In genomic region chr5:149320791-149321330, GRCh38 we compare ENCODE assay signal across 7 cellular contexts. TPM values are rescaled to one million over a fixed set of nuclear protein-coding genes. Genes with fewer than 3 reads are reported as not detected.
DNase-seq lines count a peak whose midpoint lies in the region; ATAC-seq and TF ChIP-seq lines count a peak whose summit lies in the region.

No MANE protein-coding gene starts in this region.

- peaks cover 27% of the 10 kb centered on the region for H3K4me1 ChIP-seq in mucosa of descending colon (ENCODE audit: low read depth)

- H3K27me3 Mint-ChIP-seq in activated naive CD8-positive, alpha-beta T cell treated with anti-CD3 and anti-CD28 coated beads, Interleukin-2, amount 50 U/mL, for 24 hours: no peaks in the 10 kb centered on the region

- H3K4me1 Mint-ChIP-seq in activated naive CD8-positive, alpha-beta T cell treated with anti-CD3 and anti-CD28 coated beads, Interleukin-2, amount 50 U/mL, for 24 hours: no peaks in the 10 kb centered on the region

- no peaks in the 10 kb centered on the region for H3K36me3 ChIP-seq in mucosa of descending colon (ENCODE audit: low read depth)

- peak; percentile 96 for ATAC-seq in mucosa of descending colon
- ATAC-seq in HG03439 (IDR thresholded peaks at IDR 0.05; ENCODE audit: unreplicated experiment): no peak
- no peak for ATAC-seq in HG03342 (IDR thresholded peaks at IDR 0.05; ENCODE audit: unreplicated experiment)
- ATAC-seq in activated naive CD8-positive, alpha-beta T cell treated with anti-CD3 and anti-CD28 coated beads, Interleukin-2, amount 50 U/mL, for 24 hours: no peak

- DNase-seq in HT1080 (ENCODE audit: low read depth) (peak; percentile 94), epithelial cell of proximal tubule (ENCODE audit: low read depth) (peak; percentile 84), mucosa of descending colon (peak; percentile 94 to 97 (median 94))
- no peak for DNase-seq in activated naive CD8-positive, alpha-beta T cell treated with anti-CD3 and anti-CD28 coated beads, Interleukin-2, amount 50 U/mL, for 24 hours

- intact Hi-C loops in mucosa of descending colon (cut with DNase I, micrococcal nuclease): no loop called here

- no peak overlapping the region for H3K4me3 Mint-ChIP-seq in activated naive CD8-positive, alpha-beta T cell treated with anti-CD3 and anti-CD28 coated beads, Interleukin-2, amount 50 U/mL, for 24 hours

- no peaks in the 10 kb centered on the region for H3K9me3 Mint-ChIP-seq in activated naive CD8-positive, alpha-beta T cell treated with anti-CD3 and anti-CD28 coated beads, Interleukin-2, amount 50 U/mL, for 24 hours

- H3K27ac Mint-ChIP-seq in activated naive CD8-positive, alpha-beta T cell treated with anti-CD3 and anti-CD28 coated beads, Interleukin-2, amount 50 U/mL, for 24 hours: no peak overlapping the region

- H3K9me3 ChIP-seq in mucosa of descending colon: no peaks in the 10 kb centered on the region

- no peak overlapping the region for H3K4me3 ChIP-seq in epithelial cell of proximal tubule (ENCODE audit: low read depth, low read length)
- H3K4me3 ChIP-seq in mucosa of descending colon: no peak overlapping the region

- H3K36me3 Mint-ChIP-seq in activated naive CD8-positive, alpha-beta T cell treated with anti-CD3 and anti-CD28 coated beads, Interleukin-2, amount 50 U/mL, for 24 hours (ENCODE audit: low read depth): no peaks in the 10 kb centered on the region

- no peak for TF ChIP-seq CTCF in epithelial cell of proximal tubule (conservative IDR thresholded peaks at IDR 0.05; ENCODE audit: low read depth, low read length)
- no peak for TF ChIP-seq CTCF in mucosa of descending colon (IDR thresholded peaks at IDR 0.05)

TF ChIP-seq in PFSK-1, 5 proteins besides CTCF, POLR2A, EP300 and RAD21:
- peak; percentile 71 for TF ChIP-seq POLR2AphosphoS5 (IDR thresholded peaks at IDR 0.05; ENCODE audit: low read depth, low read length)
- TF ChIP-seq SIN3A (IDR thresholded peaks at IDR 0.05; ENCODE audit: borderline replicate concordance, insufficient read depth, low read length): no peak
- TF ChIP-seq TAF1 (IDR thresholded peaks at IDR 0.05; ENCODE audit: borderline replicate concordance, insufficient read depth, low read length): peak; percentile 15; the same call in 1 of the 2 replicates
- peak; percentile 18 for TF ChIP-seq FOXP2 (optimal IDR thresholded peaks at IDR 0.05; ENCODE audit: borderline replicate concordance, extremely low read depth, extremely low read length, insufficient read depth)
- TF ChIP-seq, protein P1, sequence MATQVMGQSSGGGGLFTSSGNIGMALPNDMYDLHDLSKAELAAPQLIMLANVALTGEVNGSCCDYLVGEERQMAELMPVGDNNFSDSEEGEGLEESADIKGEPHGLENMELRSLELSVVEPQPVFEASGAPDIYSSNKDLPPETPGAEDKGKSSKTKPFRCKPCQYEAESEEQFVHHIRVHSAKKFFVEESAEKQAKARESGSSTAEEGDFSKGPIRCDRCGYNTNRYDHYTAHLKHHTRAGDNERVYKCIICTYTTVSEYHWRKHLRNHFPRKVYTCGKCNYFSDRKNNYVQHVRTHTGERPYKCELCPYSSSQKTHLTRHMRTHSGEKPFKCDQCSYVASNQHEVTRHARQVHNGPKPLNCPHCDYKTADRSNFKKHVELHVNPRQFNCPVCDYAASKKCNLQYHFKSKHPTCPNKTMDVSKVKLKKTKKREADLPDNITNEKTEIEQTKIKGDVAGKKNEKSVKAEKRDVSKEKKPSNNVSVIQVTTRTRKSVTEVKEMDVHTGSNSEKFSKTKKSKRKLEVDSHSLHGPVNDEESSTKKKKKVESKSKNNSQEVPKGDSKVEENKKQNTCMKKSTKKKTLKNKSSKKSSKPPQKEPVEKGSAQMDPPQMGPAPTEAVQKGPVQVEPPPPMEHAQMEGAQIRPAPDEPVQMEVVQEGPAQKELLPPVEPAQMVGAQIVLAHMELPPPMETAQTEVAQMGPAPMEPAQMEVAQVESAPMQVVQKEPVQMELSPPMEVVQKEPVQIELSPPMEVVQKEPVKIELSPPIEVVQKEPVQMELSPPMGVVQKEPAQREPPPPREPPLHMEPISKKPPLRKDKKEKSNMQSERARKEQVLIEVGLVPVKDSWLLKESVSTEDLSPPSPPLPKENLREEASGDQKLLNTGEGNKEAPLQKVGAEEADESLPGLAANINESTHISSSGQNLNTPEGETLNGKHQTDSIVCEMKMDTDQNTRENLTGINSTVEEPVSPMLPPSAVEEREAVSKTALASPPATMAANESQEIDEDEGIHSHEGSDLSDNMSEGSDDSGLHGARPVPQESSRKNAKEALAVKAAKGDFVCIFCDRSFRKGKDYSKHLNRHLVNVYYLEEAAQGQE (IDR thresholded peaks at IDR 0.05; ENCODE audit: insufficient read depth in 1 of 2, low read depth in 2 of 2, low read length in 2 of 2): 0 out of 4 replicates have a peak, but pooled peaks of 1 of the 2 experiments have one; percentile 35

RNA-seq across cellular contexts. Expression of gene GRPEL2, which starts 24.4 kb away (rescaled TPM):
- 24.4 and 28.0 TPM in 2 replicates for total RNA-seq in HT1080 (2014; rRNA removed; shearing (Covaris generic))
- 24.4 and 25.1 TPM in 2 replicates for polyA plus RNA-seq in HT1080 (2015; cell fraction: cytosol; rRNA removed)
- polyA plus RNA-seq in HT1080 (2015; cell fraction: nucleus; rRNA removed): 25.5 and 26.5 TPM in 2 replicates
- 24.2 TPM for polyA plus RNA-seq in PFSK-1 (2012; ENCODE audit: insufficient read length, low read depth)
- total RNA-seq in epithelial cell of proximal tubule (15.5 and 21.6 TPM in 2 replicates), mucosa of descending colon (10 to 100 TPM in 2 of 3 donors, 1 to 10 TPM in 1; 9.9 to 15.2 (median 11.1) TPM)

RNA-seq across cellular contexts. Expression of gene PCYOX1L, which starts 37.0 kb away (rescaled TPM):
- 4.8 and 4.9 TPM in 2 replicates for total RNA-seq in HT1080 (2014; rRNA removed; shearing (Covaris generic))
- 7.7 and 8.3 TPM in 2 replicates for polyA plus RNA-seq in HT1080 (2015; cell fraction: cytosol; rRNA removed)
- 14.7 and 15.6 TPM in 2 replicates for polyA plus RNA-seq in HT1080 (2015; cell fraction: nucleus; rRNA removed)
- 9.7 TPM for polyA plus RNA-seq in PFSK-1 (2012; ENCODE audit: insufficient read length, low read depth)
- 6.1 and 7.1 TPM in 2 replicates for total RNA-seq in epithelial cell of proximal tubule
- total RNA-seq in mucosa of descending colon: 1 to 10 TPM; 3.1 to 5.9 (median 4.2) TPM

RNA-seq across cellular contexts. Expression of gene AFAP1L1, which starts 49.2 kb away (rescaled TPM):
- 0.77 and 0.98 TPM in 2 replicates for total RNA-seq in HT1080 (2014; rRNA removed; shearing (Covaris generic))
- 0.21 and 0.27 TPM in 2 replicates for polyA plus RNA-seq in HT1080 (2015; cell fraction: cytosol; rRNA removed)
- 0.23 and 0.29 TPM in 2 replicates for polyA plus RNA-seq in HT1080 (2015; cell fraction: nucleus; rRNA removed)
- 1.6 TPM for polyA plus RNA-seq in PFSK-1 (2012; ENCODE audit: insufficient read length, low read depth)
- total RNA-seq in epithelial cell of proximal tubule: 17.2 and 27.2 TPM in 2 replicates
- 1 to 10 TPM; 1.5 to 7.3 (median 1.9) TPM for total RNA-seq in mucosa of descending colon

RNA-seq across cellular contexts. Expression of gene IL17B, which starts 58.2 kb away (rescaled TPM):
- total RNA-seq in HT1080 (2014; rRNA removed; shearing (Covaris generic)): not detected in 2 replicates
- polyA plus RNA-seq in HT1080 (2015; cell fraction: cytosol; rRNA removed): not detected in 2 replicates
- polyA plus RNA-seq in HT1080 (2015; cell fraction: nucleus; rRNA removed): not detected in 2 replicates
- polyA plus RNA-seq in PFSK-1 (2012; ENCODE audit: insufficient read length, low read depth): 0.54 TPM
- not detected in 2 replicates for total RNA-seq in epithelial cell of proximal tubule
- total RNA-seq in mucosa of descending colon: under 1 TPM in 1 of 3 donors, not detected in 2; 0.92 TPM
